ENCODE assay signal across 18 cellular contexts in genomic region chr6:163712981-163713380, GRCh38.
DNase-seq lines count a peak whose midpoint lies in the region; ATAC-seq and TF ChIP-seq lines count a peak whose summit lies in the region.
"Had no signal": no experiment of that assay in that cellular context is flagged by ENCODE, and none has a peak within 500 bp of the region (broad histone marks: within the 10 kb centered on the region; RNA-seq: fewer than 3 reads in every experiment).

No MANE protein-coding gene starts in this region.

- H3K4me3 ChIP-seq in OCI-LY7 (ENCODE audit: low read depth, low read length, poor library complexity, severe bottlenecking) (no peak overlapping the region), left lung (no peak overlapping the region), spleen (no peak overlapping the region), SJCRH30 (no peak overlapping the region), WERI-Rb-1 (ENCODE audit: low read depth, low read length) (no peak overlapping the region)
- H3K4me3 ChIP-seq: ascending aorta had no signal

- no peaks in the 10 kb centered on the region for H3K9me2 ChIP-seq in OCI-LY7 (ENCODE audit: insufficient read depth, low read length)

- POLR2A ChIA-PET in OCI-LY7 (lab: Charles Lee), result interaction anchor here (0.6 to 5.0 kb wide), 10 partner anchors 9 to 204 kb away, joined by 3 to 38 read pairs (median 4); no protein-coding TSS in a partner anchor

- peak; percentile 34 for DNase-seq in GDM1 (lab: John Stamatoyannopoulos, UW)
- DNase-seq in OCI-LY7 (ENCODE audit: low spot score), result no peak
- no peak for DNase-seq in left lung
- no peak for DNase-seq in spleen
- no peak for DNase-seq in SJCRH30
- no peak for DNase-seq in WERI-Rb-1
- DNase-seq in T-helper 2 cell, result no peak
- DNase-seq: activated CD4-positive, alpha-beta T cell treated with anti-CD3 and anti-CD28 coated beads, Interleukin-2, amount 10 ng/mL, durations not matched to agents 7 days and 5 days; activated CD8-positive, alpha-beta memory T cell treated with anti-CD3 and anti-CD28 coated beads, Interleukin-2, amount 10 ng/mL, durations not matched to agents 7 days and 5 days; DMS79; foreskin melanocyte; islet precursor cell; NCI-H1694 treated with DMSO at 0.1 percent for 48 hours; NCI-H82 had no signal

- peak; percentile 6 for ATAC-seq in left lung
- ATAC-seq: HCT116, Panc1 had no signal

- no peak for TF ChIP-seq CTCF in OCI-LY7 (conservative IDR thresholded peaks at IDR 0.05; ENCODE audit: low read length)
- no peak for TF ChIP-seq CTCF in left lung (IDR thresholded peaks at IDR 0.05)
- no peak for TF ChIP-seq CTCF in spleen (IDR thresholded peaks at IDR 0.05 in 8 of 11, conservative IDR thresholded peaks at IDR 0.05 in 3 of 11)
- TF ChIP-seq CTCF in WERI-Rb-1 (IDR thresholded peaks at IDR 0.05; ENCODE audit: low read depth, low read length), result no peak

- no peaks in the 10 kb centered on the region for H3K79me2 ChIP-seq in OCI-LY7 (ENCODE audit: insufficient read depth, low read depth, low read length)

- H3K4me2 ChIP-seq in OCI-LY7 (ENCODE audit: low read length), result peak overlapping the region; percentile 65

- H3K9me3 ChIP-seq in OCI-LY7 (ENCODE audit: low read length), result no peaks in the 10 kb centered on the region
- no peaks in the 10 kb centered on the region for H3K9me3 ChIP-seq in left lung
- H3K9me3 ChIP-seq in spleen, result no peaks in the 10 kb centered on the region
- H3K9me3 ChIP-seq in SJCRH30 (replicated peaks), result no peaks in the 10 kb centered on the region
- no peaks in the 10 kb centered on the region for H3K9me3 ChIP-seq in WERI-Rb-1 (ENCODE audit: severe bottlenecking)
- H3K9me3 ChIP-seq: ascending aorta had no signal

- TF ChIP-seq POLR2A in spleen (IDR thresholded peaks at IDR 0.05), result no peak

- H3K36me3 ChIP-seq in OCI-LY7 (ENCODE audit: insufficient read depth, low read length) (no peaks in the 10 kb centered on the region), left lung (no peaks in the 10 kb centered on the region), spleen (no peaks in the 10 kb centered on the region), SJCRH30 (no peaks in the 10 kb centered on the region), WERI-Rb-1 (no peaks in the 10 kb centered on the region)
- H3K36me3 ChIP-seq: ascending aorta had no signal

- no TSS peak for BruUV-seq in OCI-LY7 (replicated peaks; lab: Mats Ljungman, UMichigan)

- H3K4me1 ChIP-seq in OCI-LY7 (ENCODE audit: insufficient read depth, low read length, poor library complexity, severe bottlenecking) (peaks cover 75% of the 10 kb centered on the region), left lung (peaks cover 9 to 50% of the 10 kb centered on the region in 2 donors), spleen (peaks cover 13 to 69% (median 42%) of the 10 kb centered on the region in 6 donors), SJCRH30 (peaks cover 5% of the 10 kb centered on the region; the same call in 1 of the 2 replicates)
- H3K4me1 ChIP-seq: ascending aorta had no signal

- intact Hi-C loops in OCI-LY7 (cut with micrococcal nuclease; ENCODE audit: unreplicated experiment), result loop anchor here (1.0 kb wide), 2 partner anchors 43 to 46 kb away; no protein-coding TSS in a partner anchor
- intact Hi-C loops in left lung (cut with DNase I), result no loop called here
- intact Hi-C loops in spleen (cut with DNase I; ENCODE audit: low total_unique reads), result no loop called here

- H4K20me1 ChIP-seq in OCI-LY7 (ENCODE audit: insufficient read depth, low read length), result no peaks in the 10 kb centered on the region

- H3K27ac ChIP-seq in OCI-LY7 (ENCODE audit: low read depth, low read length, poor library complexity, severe bottlenecking), result peak overlapping the region; percentile 62
- H3K27ac ChIP-seq in left lung, result no peak overlapping the region
- peak overlapping the region; percentile 58 for H3K27ac ChIP-seq in temporal lobe (ENCODE audit: low read depth, low read length)
- peak overlapping the region in 4 of 8 donors; percentile 49 to 69 (median 61) for H3K27ac ChIP-seq in spleen
- no peak overlapping the region for H3K27ac ChIP-seq in SJCRH30
- no peak overlapping the region for H3K27ac ChIP-seq in WERI-Rb-1

- 71 to 80% (median 74%) methylated on average over 7 to 8 of the region's 8 CpGs for WGBS in spleen, 5 donors

- H3K27me3 ChIP-seq in left lung, result no peaks in the 10 kb centered on the region
- H3K27me3 ChIP-seq in spleen (replicated peaks in 1 of 7), result no peaks in the 10 kb centered on the region
- no peaks in the 10 kb centered on the region for H3K27me3 ChIP-seq in SJCRH30
- H3K27me3 ChIP-seq in WERI-Rb-1 (ENCODE audit: insufficient read depth, low read depth, severe bottlenecking), result no peaks in the 10 kb centered on the region
- H3K27me3 ChIP-seq: ascending aorta had no signal

- H2AFZ ChIP-seq in OCI-LY7 (ENCODE audit: low read length), result peak overlapping the region; percentile 87; the same call in 1 of the 2 replicates

- CTCF ChIA-PET in OCI-LY7 (lab: Charles Lee; ENCODE audit: unreplicated experiment), result interaction anchor here (1.1 kb wide), 1 partner anchor 27 kb away, joined by 3 read pairs; no protein-coding TSS in a partner anchor

Comparison
In these comparisons a context has a peak if more than half of its experiments do, and no peak if none do; other contexts are left out.
1. H3K27ac ChIP-seq: peak in OCI-LY7 (single experiment) and temporal lobe (single experiment); none in left lung (0 of 2), SJCRH30 (single experiment) and WERI-Rb-1 (single experiment).